Comparison of ENCODE assay signal across 1 cellular context in genomic region chr1:201504799-201505504, GRCh38.
TF ChIP-seq lines count a peak whose summit lies in the region.

No MANE protein-coding gene starts in this region.

TF ChIP-seq in HepG2, 621 proteins besides CTCF, POLR2A, EP300 and RAD21:
- TF ChIP-seq RXRA (CRISPR knock-in tag; IDR thresholded peaks at IDR 0.05) (no peak), ZNF274 (CRISPR knock-in tag; IDR thresholded peaks at IDR 0.05) (no peak), SIX4 (CRISPR knock-in tag; IDR thresholded peaks at IDR 0.05) (no peak), ZC3H4 (CRISPR knock-in tag; IDR thresholded peaks at IDR 0.05; ENCODE audit: borderline replicate concordance) (no peak), ZNF430 (CRISPR knock-in tag; IDR thresholded peaks at IDR 0.05) (no peak), ZNF775 (CRISPR knock-in tag; IDR thresholded peaks at IDR 0.05; ENCODE audit: borderline replicate concordance) (no peak), ZFP1 (CRISPR knock-in tag; IDR thresholded peaks at IDR 0.05) (no peak), ELF4 (CRISPR knock-in tag; IDR thresholded peaks at IDR 0.05; ENCODE audit: borderline replicate concordance) (no peak)
- TF ChIP-seq, protein P1, sequence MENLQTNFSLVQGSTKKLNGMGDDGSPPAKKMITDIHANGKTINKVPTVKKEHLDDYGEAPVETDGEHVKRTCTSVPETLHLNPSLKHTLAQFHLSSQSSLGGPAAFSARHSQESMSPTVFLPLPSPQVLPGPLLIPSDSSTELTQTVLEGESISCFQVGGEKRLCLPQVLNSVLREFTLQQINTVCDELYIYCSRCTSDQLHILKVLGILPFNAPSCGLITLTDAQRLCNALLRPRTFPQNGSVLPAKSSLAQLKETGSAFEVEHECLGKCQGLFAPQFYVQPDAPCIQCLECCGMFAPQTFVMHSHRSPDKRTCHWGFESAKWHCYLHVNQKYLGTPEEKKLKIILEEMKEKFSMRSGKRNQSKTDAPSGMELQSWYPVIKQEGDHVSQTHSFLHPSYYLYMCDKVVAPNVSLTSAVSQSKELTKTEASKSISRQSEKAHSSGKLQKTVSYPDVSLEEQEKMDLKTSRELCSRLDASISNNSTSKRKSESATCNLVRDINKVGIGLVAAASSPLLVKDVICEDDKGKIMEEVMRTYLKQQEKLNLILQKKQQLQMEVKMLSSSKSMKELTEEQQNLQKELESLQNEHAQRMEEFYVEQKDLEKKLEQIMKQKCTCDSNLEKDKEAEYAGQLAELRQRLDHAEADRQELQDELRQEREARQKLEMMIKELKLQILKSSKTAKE (CRISPR knock-in tag; IDR thresholded peaks at IDR 0.05; ENCODE audit: borderline replicate concordance) = no peak
TF ChIP-seq in HepG2: peak in this region for 0.
